29 cellular contexts compared by ENCODE assay signal in the genomic region with DNA sequence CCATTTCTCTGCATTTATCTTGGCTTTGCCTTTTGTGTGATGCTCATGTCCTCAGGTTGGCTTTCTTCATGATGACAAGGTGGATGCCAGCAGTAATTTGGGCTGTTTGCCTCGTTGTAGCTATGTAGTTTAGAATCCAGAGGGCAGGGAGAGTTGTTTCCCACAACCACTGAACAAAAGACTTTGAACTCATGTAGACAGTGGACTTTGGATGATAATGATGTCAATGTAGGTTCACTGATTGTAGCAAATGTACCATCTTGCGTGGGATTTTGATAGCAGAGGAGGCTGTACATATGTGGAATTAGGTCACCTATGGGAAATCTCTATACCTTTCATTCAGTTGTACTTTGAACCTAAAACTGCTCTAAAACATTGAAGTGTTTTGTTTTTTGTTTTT. TPM values are rescaled to one million over a fixed set of nuclear protein-coding genes. Genes with fewer than 3 reads are reported as not detected.
"Had no signal": no experiment of that assay in that cellular context is flagged by ENCODE, and none has a peak within 500 bp of the region (broad histone marks: within the 10 kb centered on the region; RNA-seq: fewer than 3 reads in every experiment).

No MANE protein-coding gene starts in this region.

- DNase-seq: activated B cell treated with CpG ODN at 0.5 μM for 24 hours; activated CD4-positive, alpha-beta T cell treated with anti-CD3 and anti-CD28 coated beads for 48 hours; activated CD4-positive, alpha-beta T cell treated with anti-CD3 and anti-CD28 coated beads, Interleukin-2, amount 50 U/mL, for 1 hour; activated CD4-positive, alpha-beta T cell treated with anti-CD3 and anti-CD28 coated beads, Interleukin-2, amount 50 U/mL, for 48 hours; activated CD8-positive, alpha-beta memory T cell treated with anti-CD3 and anti-CD28 coated beads for 24 hours; activated CD8-positive, alpha-beta T cell treated with anti-CD3 and anti-CD28 coated beads for 36 hours; activated effector memory CD4-positive, alpha-beta T cell treated with Interleukin-2 at 50 U/mL for 16 hours; activated gamma-delta T cell treated with Interleukin-2 at 50 U/mL for 16 hours; activated naive CD4-positive, alpha-beta T cell treated with anti-CD3 and anti-CD28 coated beads, Interleukin-2, amount 50 U/mL, for 16 hours; activated naive CD4-positive, alpha-beta T cell treated with Interleukin-2 at 50 U/mL for 16 hours; activated T-cell treated with anti-CD3 and anti-CD28 coated beads, Interleukin-2, amount 50 U/mL, for 4 hours; amniotic stem cell; anterior cingulate cortex; brain microvascular endothelial cell; cortex of kidney; dermis blood vessel endothelial cell; effector CD4-positive, alpha-beta T cell; effector memory CD8-positive, alpha-beta T cell; erythroblast; foreskin keratinocyte; gastrocnemius medialis; glutamatergic neuron; heart left ventricle; T-helper 2 cell had no signal

- H3K27me3 ChIP-seq: brain microvascular endothelial cell, esophagus muscularis mucosa, foreskin keratinocyte, gastrocnemius medialis, heart left ventricle had no signal

- H3K27ac ChIP-seq: brain microvascular endothelial cell, esophagus muscularis mucosa, foreskin keratinocyte, gastrocnemius medialis, heart left ventricle, VCaP had no signal

- H3K4me3 ChIP-seq: esophagus muscularis mucosa, gastrocnemius medialis, heart left ventricle had no signal

- H3K9me3 ChIP-seq: esophagus muscularis mucosa, gastrocnemius medialis, heart left ventricle had no signal

- H3K4me1 ChIP-seq: foreskin keratinocyte had no signal

- H3K36me3 ChIP-seq: brain microvascular endothelial cell, esophagus muscularis mucosa, gastrocnemius medialis, heart left ventricle had no signal

- ATAC-seq: activated CD4-positive, CD25-positive, alpha-beta regulatory T cell treated with anti-CD3 and anti-CD28 coated beads, Interleukin-2, amount 50 U/mL, for 24 hours; activated CD8-positive, alpha-beta T cell treated with anti-CD3 and anti-CD28 coated beads for 36 hours; activated T-cell treated with anti-CD3 and anti-CD28 coated beads, Interleukin-2, amount 50 U/mL, for 4 hours; activated T-helper 17 cell treated with anti-CD3 and anti-CD28 coated beads, Interleukin-2, amount 50 U/mL, for 72 hours; effector memory CD8-positive, alpha-beta T cell; foreskin keratinocyte; gastrocnemius medialis; heart left ventricle had no signal

RNA-seq across cellular contexts. Expression of gene MND1, which starts 41.3 kb away (rescaled TPM):
- total RNA-seq: cardiac septum had no signal
